ENCODE assay signal across 30 cellular contexts in genomic region chr6:136492409-136492808, GRCh38. TPM values are rescaled to one million over a fixed set of nuclear protein-coding genes. Genes with fewer than 3 reads are reported as not detected.
"Had no signal": no experiment of that assay in that cellular context is flagged by ENCODE, and none has a peak within 500 bp of the region (broad histone marks: within the 10 kb centered on the region; RNA-seq: fewer than 3 reads in every experiment).

No MANE protein-coding gene starts in this region.

- H3K4me1 ChIP-seq: ascending aorta had no signal

- H3K36me3 ChIP-seq: ascending aorta, cardiac muscle cell had no signal

- H3K4me3 ChIP-seq: ascending aorta, cardiac muscle cell had no signal

- ATAC-seq: activated CD8-positive, alpha-beta T cell treated with anti-CD3 and anti-CD28 coated beads for 36 hours; activated naive CD4-positive, alpha-beta T cell treated with anti-CD3 and anti-CD28 coated beads, Interleukin-2, amount 50 U/mL, for 72 hours; activated T-cell treated with anti-CD3 and anti-CD28 coated beads, Interleukin-2, amount 50 U/mL, for 4 hours; activated T-cell treated with anti-CD3 and anti-CD28 coated beads, Interleukin-2, amount 50 U/mL, for 72 hours; activated T-helper 17 cell treated with anti-CD3 and anti-CD28 coated beads, Interleukin-2, amount 50 U/mL, for 72 hours had no signal

- H3K9me3 ChIP-seq: ascending aorta had no signal

- H3K27me3 ChIP-seq: ascending aorta, cardiac muscle cell had no signal

- DNase-seq: activated B cell treated with CpG ODN at 0.5 μM for 24 hours; activated CD4-positive, alpha-beta memory T cell treated with anti-CD3 and anti-CD28 coated beads for 36 hours; activated CD4-positive, alpha-beta T cell treated with anti-CD3 and anti-CD28 coated beads for 4 hours; activated CD4-positive, alpha-beta T cell treated with anti-CD3 and anti-CD28 coated beads, Interleukin-2, amount 10 ng/mL, durations not matched to agents 24 days and 14 days; activated CD4-positive, alpha-beta T cell treated with anti-CD3 and anti-CD28 coated beads, Interleukin-2, amount 50 U/mL, for 1 hour; activated CD4-positive, alpha-beta T cell treated with anti-CD3 and anti-CD28 coated beads, Interleukin-2, amount 50 U/mL, for 4 hours; activated CD4-positive, CD25-positive, alpha-beta regulatory T cell treated with anti-CD3 and anti-CD28 coated beads, Interleukin-2, amount 50 U/mL, for 72 hours; activated CD8-positive, alpha-beta memory T cell treated with anti-CD3 and anti-CD28 coated beads, Interleukin-2, amount 50 U/mL, for 4 hours; activated CD8-positive, alpha-beta T cell treated with anti-CD3 and anti-CD28 coated beads for 36 hours; activated effector memory CD4-positive, alpha-beta T cell treated with anti-CD3 and anti-CD28 coated beads, Interleukin-2, amount 50 U/mL, for 16 hours; activated gamma-delta T cell treated with Interleukin-2 at 50 U/mL for 16 hours; activated naive CD4-positive, alpha-beta T cell; activated naive CD4-positive, alpha-beta T cell treated with anti-CD3 and anti-CD28 coated beads for 36 hours; activated naive CD4-positive, alpha-beta T cell treated with anti-CD3 and anti-CD28 coated beads, Interleukin-2, amount 50 U/mL, for 16 hours; activated naive CD8-positive, alpha-beta T cell treated with anti-CD3 and anti-CD28 coated beads for 36 hours; activated T-cell treated with anti-CD3 and anti-CD28 coated beads for 4 hours; activated T-cell treated with anti-CD3 and anti-CD28 coated beads, Interleukin-2, amount 50 U/mL, for 1 hour; activated T-cell treated with anti-CD3 and anti-CD28 coated beads, Interleukin-2, amount 50 U/mL, for 4 hours; activated T-cell treated with anti-CD3 and anti-CD28 coated beads, Interleukin-2, amount 50 U/mL, for 72 hours; amygdala; anterior cingulate cortex; caudate nucleus; cerebellar nuclear complex; T-helper 2 cell; T-helper 9 cell had no signal

- H3K27ac ChIP-seq: ascending aorta, cardiac muscle cell, VCaP had no signal

RNA-seq across cellular contexts. Expression of gene MAP7, which starts 57.8 kb away (rescaled TPM):
- total RNA-seq: ascending aorta had no signal
